ENCODE assay signal across 1 cellular context in the genomic region with DNA sequence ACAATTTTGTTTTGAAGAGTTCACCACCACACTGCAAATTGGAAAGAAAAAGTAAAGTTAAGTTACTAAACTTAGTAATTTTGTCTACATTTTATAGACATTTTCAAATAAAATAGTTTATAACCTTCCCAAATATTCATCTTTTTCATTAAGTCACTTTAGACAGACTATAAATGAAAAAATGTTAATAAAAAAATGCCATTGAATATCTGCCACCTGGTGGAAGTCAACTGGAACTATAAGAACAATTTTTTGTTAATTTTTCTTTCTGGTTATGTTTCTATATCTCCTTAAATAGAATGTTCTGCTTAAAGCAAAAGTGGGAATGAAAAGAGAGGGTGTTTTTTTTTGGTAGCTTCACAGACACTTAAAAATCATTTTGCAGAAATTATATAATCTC.
TF ChIP-seq lines count a peak whose summit lies in the region.

No MANE protein-coding gene starts in this region.

TF ChIP-seq in endothelial cell of umbilical vein, 7 proteins besides CTCF, POLR2A, EP300 and RAD21:
- TF ChIP-seq GATA2 (IDR thresholded peaks at IDR 0.05; ENCODE audit: insufficient read depth, insufficient read length, low read depth, low read length) (no peak), JUN (IDR thresholded peaks at IDR 0.05; ENCODE audit: borderline replicate concordance, insufficient read depth, insufficient read length, low read depth) (no peak), FOS (IDR thresholded peaks at IDR 0.05; ENCODE audit: borderline replicate concordance, insufficient read depth, low read length) (no peak), MYC (IDR thresholded peaks at IDR 0.05; ENCODE audit: low read depth, low read length) (no peak), EZH2 (IDR thresholded peaks at IDR 0.05; ENCODE audit: borderline replicate concordance, low read depth, low read length, severe bottlenecking) (no peak), POLR2AphosphoS5 (IDR thresholded peaks at IDR 0.05; ENCODE audit: insufficient read depth, low read depth, low read length) (no peak)
- TF ChIP-seq, protein P1, sequence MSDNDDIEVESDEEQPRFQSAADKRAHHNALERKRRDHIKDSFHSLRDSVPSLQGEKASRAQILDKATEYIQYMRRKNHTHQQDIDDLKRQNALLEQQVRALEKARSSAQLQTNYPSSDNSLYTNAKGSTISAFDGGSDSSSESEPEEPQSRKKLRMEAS (IDR thresholded peaks at IDR 0.05; ENCODE audit: insufficient read depth, insufficient read length): no peak
TF ChIP-seq in endothelial cell of umbilical vein: peak in this region for 0.
